1 cellular context compared by ENCODE assay signal in genomic region chr3:126343675-126344074, GRCh38.
TF ChIP-seq lines count a peak whose summit lies in the region.

No MANE protein-coding gene starts in this region.

TF ChIP-seq in WTC11, 78 proteins besides CTCF, POLR2A, EP300 and RAD21 (continued from another document):
- TF ChIP-seq ARID4B (CRISPR knock-in tag; IDR thresholded peaks at IDR 0.05; ENCODE audit: borderline replicate concordance) (no peak), ATF2 (CRISPR knock-in tag; IDR thresholded peaks at IDR 0.05; ENCODE audit: borderline replicate concordance, low read depth) (no peak), FOXP1 (CRISPR knock-in tag; IDR thresholded peaks at IDR 0.05; ENCODE audit: borderline replicate concordance) (no peak), NFYB (CRISPR knock-in tag; conservative IDR thresholded peaks at IDR 0.05; ENCODE audit: low read depth) (no peak), RORB (CRISPR knock-in tag; IDR thresholded peaks at IDR 0.05) (no peak), ATF6 (CRISPR knock-in tag; IDR thresholded peaks at IDR 0.05) (no peak), ZSCAN18 (CRISPR knock-in tag; IDR thresholded peaks at IDR 0.05) (no peak), USF1 (CRISPR knock-in tag; IDR thresholded peaks at IDR 0.05) (no peak), TP53 (CRISPR knock-in tag; IDR thresholded peaks at IDR 0.05) (no peak), MYBL2 (CRISPR knock-in tag; IDR thresholded peaks at IDR 0.05) (no peak), ATF1 (CRISPR knock-in tag; IDR thresholded peaks at IDR 0.05) (no peak), CBFB (CRISPR knock-in tag; IDR thresholded peaks at IDR 0.05; ENCODE audit: low read depth) (no peak), PRRX2 (CRISPR knock-in tag; IDR thresholded peaks at IDR 0.05) (no peak), ZNF532 (CRISPR knock-in tag; IDR thresholded peaks at IDR 0.05; ENCODE audit: borderline replicate concordance) (no peak), ZNF317 (CRISPR knock-in tag; IDR thresholded peaks at IDR 0.05; ENCODE audit: borderline replicate concordance, low read depth) (no peak), GTF2I (CRISPR knock-in tag; conservative IDR thresholded peaks at IDR 0.05) (no peak)
